In the genomic region with DNA sequence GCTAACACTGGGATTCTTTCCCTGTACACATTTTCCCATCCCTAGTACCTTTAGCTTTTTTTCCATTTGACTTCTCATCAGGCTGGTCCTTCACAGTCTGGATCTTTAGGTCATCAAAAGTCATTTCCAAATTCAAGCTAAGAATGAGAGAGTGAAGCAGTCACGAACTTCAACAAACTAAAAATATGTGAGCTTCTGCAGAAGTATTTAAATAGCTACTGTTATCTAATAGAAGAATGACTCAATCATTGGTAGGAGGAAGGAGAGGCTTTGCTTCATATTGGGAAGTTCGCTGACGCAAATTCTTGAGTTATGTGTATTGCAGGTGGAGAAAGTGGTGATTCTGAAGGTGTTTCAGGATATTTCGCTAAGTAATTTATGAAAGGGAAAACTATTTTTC, we compare ENCODE assay signal across 18 cellular contexts. TPM values are rescaled to one million over a fixed set of nuclear protein-coding genes. Genes with fewer than 3 reads are reported as not detected.
DNase-seq lines count a peak whose midpoint lies in the region; ATAC-seq and TF ChIP-seq lines count a peak whose summit lies in the region.
"Had no signal": no experiment of that assay in that cellular context is flagged by ENCODE, and none has a peak within 500 bp of the region (broad histone marks: within the 10 kb centered on the region; RNA-seq: fewer than 3 reads in every experiment).

A gene (minus strand): TSS at position 179 of the 400 bp plus-strand sequence. CDS start 55 bp downstream, at position 124.

- no peaks in the 10 kb centered on the region for H3K9me2 ChIP-seq in GM23338 (ENCODE audit: insufficient read depth)

- TF ChIP-seq CTCF in GM23338 (conservative IDR thresholded peaks at IDR 0.05; ENCODE audit: low read depth in 2 of 2): no peak
- no peak for TF ChIP-seq CTCF in Panc1 (IDR thresholded peaks at IDR 0.05)
- no peak for TF ChIP-seq CTCF in nephron progenitor cell (IDR thresholded peaks at IDR 0.05)

- no peaks in the 10 kb centered on the region for H3K36me3 ChIP-seq in GM23338 (ENCODE audit: insufficient read depth)
- H3K36me3 ChIP-seq in Panc1 (ENCODE audit: control insufficient read depth, insufficient read depth, low read length): no peaks in the 10 kb centered on the region
- H3K36me3 ChIP-seq: pancreas had no signal

- H3K27ac Mint-ChIP-seq in GM23338 (no peak within 1 kb of the TSS), nephron progenitor cell (no peak within 1 kb of the TSS)

- in situ Hi-C loops in Panc1 (cut with HindIII; ENCODE audit: low pct_unique_long_range_greater_than_20kb, low sequenced_read_pairs): no loop called here

- no peak within 1 kb of the TSS for H3K4me2 ChIP-seq in GM23338

- H3K27me3 ChIP-seq in GM23338 (ENCODE audit: insufficient read depth) (no peaks in the 10 kb centered on the region), Panc1 (ENCODE audit: control insufficient read depth, insufficient read depth, low read length) (no peaks in the 10 kb centered on the region)
- H3K27me3 ChIP-seq: pancreas, testis had no signal

- no peaks in the 10 kb centered on the region for H3K9me3 ChIP-seq in Panc1 (ENCODE audit: control insufficient read depth, insufficient read depth, low read depth, low read length)
- H3K9me3 ChIP-seq: pancreas, testis had no signal

- H3K4me1 Mint-ChIP-seq in GM23338: no peaks in the 10 kb centered on the region; the same call in 2 of the 3 replicates
- H3K4me1 Mint-ChIP-seq in nephron progenitor cell: no peaks in the 10 kb centered on the region

- H3K36me3 Mint-ChIP-seq in GM23338 (ENCODE audit: low read depth): no peaks in the 10 kb centered on the region
- no peaks in the 10 kb centered on the region for H3K36me3 Mint-ChIP-seq in nephron progenitor cell (ENCODE audit: low read depth)

- H3K27ac ChIP-seq in GM23338 (ENCODE audit: low read depth): no peak within 1 kb of the TSS
- H3K27ac ChIP-seq in Panc1 (ENCODE audit: low read length): peak within 1 kb of the TSS; percentile 65; the same call in 1 of the 2 replicates
- H3K27ac ChIP-seq in substantia nigra (ENCODE audit: low read depth, low read length, poor library complexity, severe bottlenecking): peak within 1 kb of the TSS; percentile 18
- H3K27ac ChIP-seq: C4-2B, testis had no signal

- H3K9me3 Mint-ChIP-seq in GM23338: no peaks in the 10 kb centered on the region
- no peaks in the 10 kb centered on the region for H3K9me3 Mint-ChIP-seq in nephron progenitor cell

- DNase-seq in GM23338 (ENCODE audit: low spot score) (no peak), Panc1 (ENCODE audit: low read depth, low spot score) (no peak), hepatic stellate cell (ENCODE audit: low spot score) (peak; percentile 31), substantia nigra (lab: John Stamatoyannopoulos, UW) (no peak), nephron progenitor cell (no peak), NCI-H2171 treated with DMSO at 0.1 percent for 48 hours (lab: John Stamatoyannopoulos, UW) (no peak)
- DNase-seq: activated CD4-positive, alpha-beta T cell treated with anti-CD3 and anti-CD28 coated beads for 1 hour; activated gamma-delta T cell; DMS79; Kasumi-1; NCI-H1436 treated with DMSO at 0.1 percent for 48 hours; NCI-H2227 treated with DMSO at 0.1 percent for 48 hours; pancreas; SHP77; testis had no signal

- H3K27me3 Mint-ChIP-seq in GM23338 (ENCODE audit: insufficient read depth, low read depth, poor library complexity): no peaks in the 10 kb centered on the region
- no peaks in the 10 kb centered on the region for H3K27me3 Mint-ChIP-seq in nephron progenitor cell (ENCODE audit: low read depth, poor library complexity)

- CTCF ChIA-PET in Panc1 (lab: Charles Lee): interaction anchor here (0.8 kb wide), 1 partner anchor 19 kb away, joined by 3 read pairs; no protein-coding TSS in a partner anchor

- BruUV-seq in Panc1 (replicated peaks; lab: Mats Ljungman, UMichigan): no TSS peak

- no peaks in the 10 kb centered on the region for H3K79me2 ChIP-seq in GM23338 (replicated peaks; ENCODE audit: insufficient read depth)

- no peak within 1 kb of the TSS for H3K4me3 Mint-ChIP-seq in GM23338
- no peak within 1 kb of the TSS for H3K4me3 Mint-ChIP-seq in nephron progenitor cell

- H3K4me3 ChIP-seq in GM23338: no peak within 1 kb of the TSS
- H3K4me3 ChIP-seq in Panc1 (ENCODE audit: low read depth in 2 of 2, low read length in 2 of 2): no peak within 1 kb of the TSS
- H3K4me3 ChIP-seq: pancreas, testis had no signal

- ATAC-seq in GM23338: no peak
- no peak for ATAC-seq in Panc1
- no peak for ATAC-seq in GM21528 (IDR thresholded peaks at IDR 0.05; ENCODE audit: low FRiP score, unreplicated experiment)

- H3F3A ChIP-seq in GM23338 (replicated peaks; ENCODE audit: low read depth): no peaks in the 10 kb centered on the region

- H3K4me1 ChIP-seq in GM23338 (ENCODE audit: insufficient read depth): no peaks in the 10 kb centered on the region
- H3K4me1 ChIP-seq in Panc1 (ENCODE audit: control insufficient read depth, insufficient read depth, low read length): peaks cover 10% of the 10 kb centered on the region
- H3K4me1 ChIP-seq: pancreas, testis had no signal

- POLR2A ChIA-PET in Panc1 (lab: Charles Lee): no interaction called here

- peak within 1 kb of the TSS; percentile 34; the same call in 1 of the 2 replicates for H2AFZ ChIP-seq in GM23338

- intact Hi-C loops in Panc1 (cut with micrococcal nuclease; ENCODE audit: unreplicated experiment): no loop called here

- no peaks in the 10 kb centered on the region for H4K20me1 ChIP-seq in GM23338 (replicated peaks; ENCODE audit: insufficient read depth)

TF ChIP-seq in GM23338, 12 proteins besides CTCF, POLR2A, EP300 and RAD21 (continues in another document):
- no peak for TF ChIP-seq STAT1 (IDR thresholded peaks at IDR 0.05; ENCODE audit: unreplicated experiment)
- TF ChIP-seq, protein P1, sequence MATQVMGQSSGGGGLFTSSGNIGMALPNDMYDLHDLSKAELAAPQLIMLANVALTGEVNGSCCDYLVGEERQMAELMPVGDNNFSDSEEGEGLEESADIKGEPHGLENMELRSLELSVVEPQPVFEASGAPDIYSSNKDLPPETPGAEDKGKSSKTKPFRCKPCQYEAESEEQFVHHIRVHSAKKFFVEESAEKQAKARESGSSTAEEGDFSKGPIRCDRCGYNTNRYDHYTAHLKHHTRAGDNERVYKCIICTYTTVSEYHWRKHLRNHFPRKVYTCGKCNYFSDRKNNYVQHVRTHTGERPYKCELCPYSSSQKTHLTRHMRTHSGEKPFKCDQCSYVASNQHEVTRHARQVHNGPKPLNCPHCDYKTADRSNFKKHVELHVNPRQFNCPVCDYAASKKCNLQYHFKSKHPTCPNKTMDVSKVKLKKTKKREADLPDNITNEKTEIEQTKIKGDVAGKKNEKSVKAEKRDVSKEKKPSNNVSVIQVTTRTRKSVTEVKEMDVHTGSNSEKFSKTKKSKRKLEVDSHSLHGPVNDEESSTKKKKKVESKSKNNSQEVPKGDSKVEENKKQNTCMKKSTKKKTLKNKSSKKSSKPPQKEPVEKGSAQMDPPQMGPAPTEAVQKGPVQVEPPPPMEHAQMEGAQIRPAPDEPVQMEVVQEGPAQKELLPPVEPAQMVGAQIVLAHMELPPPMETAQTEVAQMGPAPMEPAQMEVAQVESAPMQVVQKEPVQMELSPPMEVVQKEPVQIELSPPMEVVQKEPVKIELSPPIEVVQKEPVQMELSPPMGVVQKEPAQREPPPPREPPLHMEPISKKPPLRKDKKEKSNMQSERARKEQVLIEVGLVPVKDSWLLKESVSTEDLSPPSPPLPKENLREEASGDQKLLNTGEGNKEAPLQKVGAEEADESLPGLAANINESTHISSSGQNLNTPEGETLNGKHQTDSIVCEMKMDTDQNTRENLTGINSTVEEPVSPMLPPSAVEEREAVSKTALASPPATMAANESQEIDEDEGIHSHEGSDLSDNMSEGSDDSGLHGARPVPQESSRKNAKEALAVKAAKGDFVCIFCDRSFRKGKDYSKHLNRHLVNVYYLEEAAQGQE (IDR thresholded peaks at IDR 0.05; ENCODE audit: unreplicated experiment): no peak
- no peak for TF ChIP-seq CREB1 (CRISPR knock-in tag; IDR thresholded peaks at IDR 0.05; ENCODE audit: low read depth)
- TF ChIP-seq JUNB (IDR thresholded peaks at IDR 0.05; ENCODE audit: unreplicated experiment): no peak
- TF ChIP-seq ZNF114 (CRISPR knock-in tag; IDR thresholded peaks at IDR 0.05): no peak
- TF ChIP-seq EZH2phosphoT487 (IDR thresholded peaks at IDR 0.05; ENCODE audit: unreplicated experiment): no peak
- TF ChIP-seq NANOG (IDR thresholded peaks at IDR 0.05; ENCODE audit: borderline replicate concordance): no peak
- TF ChIP-seq, protein P2, sequence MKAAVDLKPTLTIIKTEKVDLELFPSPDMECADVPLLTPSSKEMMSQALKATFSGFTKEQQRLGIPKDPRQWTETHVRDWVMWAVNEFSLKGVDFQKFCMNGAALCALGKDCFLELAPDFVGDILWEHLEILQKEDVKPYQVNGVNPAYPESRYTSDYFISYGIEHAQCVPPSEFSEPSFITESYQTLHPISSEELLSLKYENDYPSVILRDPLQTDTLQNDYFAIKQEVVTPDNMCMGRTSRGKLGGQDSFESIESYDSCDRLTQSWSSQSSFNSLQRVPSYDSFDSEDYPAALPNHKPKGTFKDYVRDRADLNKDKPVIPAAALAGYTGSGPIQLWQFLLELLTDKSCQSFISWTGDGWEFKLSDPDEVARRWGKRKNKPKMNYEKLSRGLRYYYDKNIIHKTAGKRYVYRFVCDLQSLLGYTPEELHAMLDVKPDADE (IDR thresholded peaks at IDR 0.05): no peak

RNA-seq across cellular contexts. Expression of the gene that starts here (rescaled TPM):
- total RNA-seq in GM23338 (2014; rRNA removed; shearing (Covaris generic)): not detected in 2 replicates
- not detected in 2 replicates for polyA plus RNA-seq in GM23338 (2016; fragmentation: Nextera tagmentation; extraction: Ambion mirVana)
- total RNA-seq in Panc1 (2021; ENCODE audit: unreplicated experiment): 0.74 TPM
- 0.42 TPM for polyA plus RNA-seq in Panc1 (2012; ENCODE audit: insufficient read length)
- total RNA-seq: skeletal muscle tissue had no signal
